20 cellular contexts compared by ENCODE assay signal in the genomic region with DNA sequence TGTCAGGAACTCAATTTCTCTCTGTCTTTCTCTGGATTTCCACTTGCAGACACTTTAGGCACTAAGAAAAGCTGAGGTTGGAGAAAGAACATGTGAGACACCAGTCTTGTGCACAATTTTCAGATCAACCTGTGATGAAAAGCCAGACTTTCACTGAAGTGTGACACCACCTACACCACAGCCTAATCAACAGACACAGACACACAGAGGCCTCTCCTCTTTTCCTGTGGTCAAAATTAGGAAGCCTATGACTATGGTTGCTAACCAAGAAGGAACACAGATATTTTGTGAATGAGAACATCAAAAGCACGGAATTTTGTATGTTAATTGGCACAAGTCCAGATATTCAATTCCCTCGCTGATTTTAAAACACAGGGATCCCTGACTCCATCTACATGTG. TPM values are rescaled to one million over a fixed set of nuclear protein-coding genes. Genes with fewer than 3 reads are reported as not detected.
"Had no signal": no experiment of that assay in that cellular context is flagged by ENCODE, and none has a peak within 500 bp of the region (broad histone marks: within the 10 kb centered on the region; RNA-seq: fewer than 3 reads in every experiment).

No MANE protein-coding gene starts in this region.

RNA-seq across cellular contexts. Expression of gene USP17L30, which starts 26.1 kb away (rescaled TPM):
- total RNA-seq: activated CD4-positive, alpha-beta memory T cell treated with anti-CD3 and anti-CD28 coated beads for 36 hours; activated CD4-positive, alpha-beta T cell treated with anti-CD3 and anti-CD28 coated beads for 36 hours; activated CD4-positive, alpha-beta T cell treated with anti-CD3 and anti-CD28 coated beads, Interleukin-2, amount 10 ng/mL, durations not matched to agents 24 days and 14 days; activated CD8-positive, alpha-beta memory T cell treated with anti-CD3 and anti-CD28 coated beads for 36 hours; activated CD8-positive, alpha-beta memory T cell treated with anti-CD3 and anti-CD28 coated beads, Interleukin-2, amount 10 ng/mL, durations not matched to agents 7 days and 5 days; activated CD8-positive, alpha-beta T cell treated with anti-CD3 and anti-CD28 coated beads, Interleukin-2, amount 10 ng/mL, durations not matched to agents 7 days and 5 days; activated naive CD4-positive, alpha-beta T cell treated with anti-CD3 and anti-CD28 coated beads for 36 hours; activated naive CD8-positive, alpha-beta T cell treated with anti-CD3 and anti-CD28 coated beads for 36 hours; activated T-helper 1 cell treated with anti-CD3 and anti-CD28 coated beads, Interleukin-12 subunit alpha, Interleukin-12 subunit beta, Interleukin-2, Interleukin-4 antibody, amounts not matched to agents 30 ng/mL and 10 ng/mL and 1 ng/mL, durations not matched to agents 14 hours and 24 hours and 36 hours; activated T-helper 2 cell treated with anti-CD3 and anti-CD28 coated beads, Interferon-gamma antibody, Interleukin-2, Interleukin-4, amounts not matched to agents 10 μg/mL and 5 μg/mL and 100 μg/mL, durations not matched to agents 14 hours and 24 hours and 36 hours; adrenal gland; aorta; body of pancreas; chondrocyte; dermis blood vessel endothelial cell; esophagus muscularis mucosa; foreskin keratinocyte; gastrocnemius medialis; heart right ventricle; T-helper 17 cell had no signal
- polyA plus RNA-seq: adrenal gland, aorta, foreskin keratinocyte, heart right ventricle had no signal

RNA-seq across cellular contexts. Expression of gene USP17L29, which starts 35.5 kb away (rescaled TPM):
- total RNA-seq: activated CD4-positive, alpha-beta memory T cell treated with anti-CD3 and anti-CD28 coated beads for 36 hours; activated CD4-positive, alpha-beta T cell treated with anti-CD3 and anti-CD28 coated beads for 36 hours; activated CD4-positive, alpha-beta T cell treated with anti-CD3 and anti-CD28 coated beads, Interleukin-2, amount 10 ng/mL, durations not matched to agents 24 days and 14 days; activated CD8-positive, alpha-beta memory T cell treated with anti-CD3 and anti-CD28 coated beads for 36 hours; activated CD8-positive, alpha-beta memory T cell treated with anti-CD3 and anti-CD28 coated beads, Interleukin-2, amount 10 ng/mL, durations not matched to agents 7 days and 5 days; activated CD8-positive, alpha-beta T cell treated with anti-CD3 and anti-CD28 coated beads, Interleukin-2, amount 10 ng/mL, durations not matched to agents 7 days and 5 days; activated naive CD4-positive, alpha-beta T cell treated with anti-CD3 and anti-CD28 coated beads for 36 hours; activated naive CD8-positive, alpha-beta T cell treated with anti-CD3 and anti-CD28 coated beads for 36 hours; activated T-helper 1 cell treated with anti-CD3 and anti-CD28 coated beads, Interleukin-12 subunit alpha, Interleukin-12 subunit beta, Interleukin-2, Interleukin-4 antibody, amounts not matched to agents 30 ng/mL and 10 ng/mL and 1 ng/mL, durations not matched to agents 14 hours and 24 hours and 36 hours; activated T-helper 2 cell treated with anti-CD3 and anti-CD28 coated beads, Interferon-gamma antibody, Interleukin-2, Interleukin-4, amounts not matched to agents 10 μg/mL and 5 μg/mL and 100 μg/mL, durations not matched to agents 14 hours and 24 hours and 36 hours; adrenal gland; aorta; body of pancreas; chondrocyte; dermis blood vessel endothelial cell; esophagus muscularis mucosa; foreskin keratinocyte; gastrocnemius medialis; heart right ventricle; T-helper 17 cell had no signal
- polyA plus RNA-seq: adrenal gland, aorta, foreskin keratinocyte, heart right ventricle had no signal

RNA-seq across cellular contexts. Expression of gene USP17L28, which starts 40.3 kb away (rescaled TPM):
- total RNA-seq: activated CD4-positive, alpha-beta memory T cell treated with anti-CD3 and anti-CD28 coated beads for 36 hours; activated CD4-positive, alpha-beta T cell treated with anti-CD3 and anti-CD28 coated beads for 36 hours; activated CD4-positive, alpha-beta T cell treated with anti-CD3 and anti-CD28 coated beads, Interleukin-2, amount 10 ng/mL, durations not matched to agents 24 days and 14 days; activated CD8-positive, alpha-beta memory T cell treated with anti-CD3 and anti-CD28 coated beads for 36 hours; activated CD8-positive, alpha-beta memory T cell treated with anti-CD3 and anti-CD28 coated beads, Interleukin-2, amount 10 ng/mL, durations not matched to agents 7 days and 5 days; activated CD8-positive, alpha-beta T cell treated with anti-CD3 and anti-CD28 coated beads, Interleukin-2, amount 10 ng/mL, durations not matched to agents 7 days and 5 days; activated naive CD4-positive, alpha-beta T cell treated with anti-CD3 and anti-CD28 coated beads for 36 hours; activated naive CD8-positive, alpha-beta T cell treated with anti-CD3 and anti-CD28 coated beads for 36 hours; activated T-helper 1 cell treated with anti-CD3 and anti-CD28 coated beads, Interleukin-12 subunit alpha, Interleukin-12 subunit beta, Interleukin-2, Interleukin-4 antibody, amounts not matched to agents 30 ng/mL and 10 ng/mL and 1 ng/mL, durations not matched to agents 14 hours and 24 hours and 36 hours; activated T-helper 2 cell treated with anti-CD3 and anti-CD28 coated beads, Interferon-gamma antibody, Interleukin-2, Interleukin-4, amounts not matched to agents 10 μg/mL and 5 μg/mL and 100 μg/mL, durations not matched to agents 14 hours and 24 hours and 36 hours; adrenal gland; aorta; body of pancreas; chondrocyte; dermis blood vessel endothelial cell; esophagus muscularis mucosa; foreskin keratinocyte; gastrocnemius medialis; heart right ventricle; T-helper 17 cell had no signal
- polyA plus RNA-seq: adrenal gland, aorta, foreskin keratinocyte, heart right ventricle had no signal

RNA-seq across cellular contexts. Expression of gene USP17L27, which starts 45.0 kb away (rescaled TPM):
- total RNA-seq: activated CD4-positive, alpha-beta memory T cell treated with anti-CD3 and anti-CD28 coated beads for 36 hours; activated CD4-positive, alpha-beta T cell treated with anti-CD3 and anti-CD28 coated beads for 36 hours; activated CD4-positive, alpha-beta T cell treated with anti-CD3 and anti-CD28 coated beads, Interleukin-2, amount 10 ng/mL, durations not matched to agents 24 days and 14 days; activated CD8-positive, alpha-beta memory T cell treated with anti-CD3 and anti-CD28 coated beads for 36 hours; activated CD8-positive, alpha-beta memory T cell treated with anti-CD3 and anti-CD28 coated beads, Interleukin-2, amount 10 ng/mL, durations not matched to agents 7 days and 5 days; activated CD8-positive, alpha-beta T cell treated with anti-CD3 and anti-CD28 coated beads, Interleukin-2, amount 10 ng/mL, durations not matched to agents 7 days and 5 days; activated naive CD4-positive, alpha-beta T cell treated with anti-CD3 and anti-CD28 coated beads for 36 hours; activated naive CD8-positive, alpha-beta T cell treated with anti-CD3 and anti-CD28 coated beads for 36 hours; activated T-helper 1 cell treated with anti-CD3 and anti-CD28 coated beads, Interleukin-12 subunit alpha, Interleukin-12 subunit beta, Interleukin-2, Interleukin-4 antibody, amounts not matched to agents 30 ng/mL and 10 ng/mL and 1 ng/mL, durations not matched to agents 14 hours and 24 hours and 36 hours; activated T-helper 2 cell treated with anti-CD3 and anti-CD28 coated beads, Interferon-gamma antibody, Interleukin-2, Interleukin-4, amounts not matched to agents 10 μg/mL and 5 μg/mL and 100 μg/mL, durations not matched to agents 14 hours and 24 hours and 36 hours; adrenal gland; aorta; body of pancreas; chondrocyte; dermis blood vessel endothelial cell; esophagus muscularis mucosa; foreskin keratinocyte; gastrocnemius medialis; heart right ventricle; T-helper 17 cell had no signal
- polyA plus RNA-seq: adrenal gland, aorta, foreskin keratinocyte, heart right ventricle had no signal

RNA-seq across cellular contexts. Expression of gene USP17L5, which starts 49.8 kb away (rescaled TPM):
- total RNA-seq: activated CD4-positive, alpha-beta memory T cell treated with anti-CD3 and anti-CD28 coated beads for 36 hours; activated CD4-positive, alpha-beta T cell treated with anti-CD3 and anti-CD28 coated beads for 36 hours; activated CD4-positive, alpha-beta T cell treated with anti-CD3 and anti-CD28 coated beads, Interleukin-2, amount 10 ng/mL, durations not matched to agents 24 days and 14 days; activated CD8-positive, alpha-beta memory T cell treated with anti-CD3 and anti-CD28 coated beads for 36 hours; activated CD8-positive, alpha-beta memory T cell treated with anti-CD3 and anti-CD28 coated beads, Interleukin-2, amount 10 ng/mL, durations not matched to agents 7 days and 5 days; activated CD8-positive, alpha-beta T cell treated with anti-CD3 and anti-CD28 coated beads, Interleukin-2, amount 10 ng/mL, durations not matched to agents 7 days and 5 days; activated naive CD4-positive, alpha-beta T cell treated with anti-CD3 and anti-CD28 coated beads for 36 hours; activated naive CD8-positive, alpha-beta T cell treated with anti-CD3 and anti-CD28 coated beads for 36 hours; activated T-helper 1 cell treated with anti-CD3 and anti-CD28 coated beads, Interleukin-12 subunit alpha, Interleukin-12 subunit beta, Interleukin-2, Interleukin-4 antibody, amounts not matched to agents 30 ng/mL and 10 ng/mL and 1 ng/mL, durations not matched to agents 14 hours and 24 hours and 36 hours; activated T-helper 2 cell treated with anti-CD3 and anti-CD28 coated beads, Interferon-gamma antibody, Interleukin-2, Interleukin-4, amounts not matched to agents 10 μg/mL and 5 μg/mL and 100 μg/mL, durations not matched to agents 14 hours and 24 hours and 36 hours; adrenal gland; aorta; body of pancreas; chondrocyte; dermis blood vessel endothelial cell; esophagus muscularis mucosa; foreskin keratinocyte; gastrocnemius medialis; heart right ventricle; T-helper 17 cell had no signal
- polyA plus RNA-seq: adrenal gland, aorta, foreskin keratinocyte, heart right ventricle had no signal
